Comparison of ENCODE assay signal across 8 cellular contexts in genomic region chr20:17895641-17896246, GRCh38.
A peak's percentile ranks its signal among the peaks of the same experiment; 100 is the strongest.
DNase-seq lines count a peak whose midpoint lies in the region; ATAC-seq and TF ChIP-seq lines count a peak whose summit lies in the region.

No MANE protein-coding gene starts in this region.

- H3K79me2 ChIP-seq in mammary epithelial cell (ENCODE audit: insufficient read depth, low read length), result no peaks in the 10 kb centered on the region

- dilution Hi-C loops in mammary epithelial cell (cut with HindIII; ENCODE audit: low sequenced_read_pairs), result no loop called here

- H3K4me1 Mint-ChIP-seq in memory B cell, result peaks cover 19% of the 10 kb centered on the region

- H3K27ac ChIP-seq in mammary epithelial cell (ENCODE audit: insufficient read depth, low read depth, low read length), result peak overlapping the region; percentile 61

- intact Hi-C loops in mammary epithelial cell (cut with micrococcal nuclease), result loop anchor here (2.0 to 5.0 kb wide), 4 partner anchors 45 to 1093 kb away; no protein-coding TSS in a partner anchor

- H3K27me3 Mint-ChIP-seq in memory B cell, result peaks cover 8% of the 10 kb centered on the region

- CTCF ChIA-PET in mammary epithelial cell (lab: Charles Lee; ENCODE audit: low non-redundant PET), result interaction anchor here (0.6 kb wide), 2 partner anchors 213 to 214 kb away, joined by 3 read pairs; no protein-coding TSS in a partner anchor

- BruUV-seq in mammary epithelial cell (replicated peaks; lab: Mats Ljungman, UMichigan), result no TSS peak

- 13% methylated on average over 14 of the region's 18 CpGs for WGBS in mammary epithelial cell (ENCODE audit: low coverage, missing lambda C conversion rate)

- H2AFZ ChIP-seq in mammary epithelial cell (ENCODE audit: low read depth, low read length), result peak overlapping the region; percentile 93

- peak overlapping the region; percentile 94 for H3K4me2 ChIP-seq in mammary epithelial cell (ENCODE audit: insufficient read depth, low read depth, low read length)

- peak overlapping the region; percentile 79 for H3K27ac Mint-ChIP-seq in memory B cell

- no peaks in the 10 kb centered on the region for H4K20me1 ChIP-seq in mammary epithelial cell (ENCODE audit: insufficient read depth, low read length)

- H3K4me3 ChIP-seq in MG63 (peak overlapping the region; percentile 18), mammary epithelial cell (replicated peaks in 1 of 3; ENCODE audit: insufficient read depth in 1 of 3, low read depth in 2 of 3, low read length in 3 of 3) (peak overlapping the region; percentile 37 to 50 (median 40))

- in situ Hi-C loops in mammary epithelial cell (cut with MboI; ENCODE audit: low sequenced_read_pairs in 2 of 2), result loop anchor here in 1 of 2 donors (25.0 kb wide), 1 partner anchor 208 kb away; the partner anchor contains the start of genes BANF2 and RRBP1

- H3K9me3 ChIP-seq in MG63, result no peaks in the 10 kb centered on the region
- H3K9me3 ChIP-seq in mammary epithelial cell (replicated peaks; ENCODE audit: insufficient read depth, low read length), result no peaks in the 10 kb centered on the region

- H3K36me3 ChIP-seq in MG63 (no peaks in the 10 kb centered on the region), mammary epithelial cell (ENCODE audit: insufficient read depth, low read length) (no peaks in the 10 kb centered on the region)

- H3K4me3 Mint-ChIP-seq in memory B cell, result peak overlapping the region; percentile 81

- peaks cover 34% of the 10 kb centered on the region for H3K4me1 ChIP-seq in mammary epithelial cell (ENCODE audit: insufficient read depth, low read length)

- DNase-seq in MG63 (peak; percentile 63), mammary epithelial cell (peak; percentile 73), memory B cell (ENCODE audit: low spot score in 2 of 2) (peak; percentile 32 to 37), NCI-H1105 treated with DMSO at 0.1 percent for 48 hours (lab: John Stamatoyannopoulos, UW) (no peak), ecto neural progenitor cell (ENCODE audit: low spot score) (no peak)
- peak; percentile 47 to 53 for DNase-seq in stimulated activated CD8-positive, alpha-beta memory T cell treated with anti-CD3 and anti-CD28 coated beads, Interleukin-15, amount 100 ng/mL, for 48 hours (ENCODE audit: low read depth in 2 of 2)
- no peak for DNase-seq in effector CD8-positive, alpha-beta T cell (lab: John Stamatoyannopoulos, UW)

- TF ChIP-seq CTCF in mammary epithelial cell (conservative IDR thresholded peaks at IDR 0.05 in 1 of 2, IDR thresholded peaks at IDR 0.05 in 1 of 2; ENCODE audit: extremely low read depth in 1 of 2, insufficient read depth in 1 of 2, low read depth in 1 of 2, low read length in 2 of 2), result no peak

- H3K36me3 Mint-ChIP-seq in memory B cell, result no peaks in the 10 kb centered on the region

- H3K9me3 Mint-ChIP-seq in memory B cell, result peaks cover 2% of the 10 kb centered on the region

- H3K9ac ChIP-seq in mammary epithelial cell (ENCODE audit: insufficient read depth, low read length), result peak overlapping the region; percentile 81

- no peaks in the 10 kb centered on the region for H3K27me3 ChIP-seq in MG63
- no peaks in the 10 kb centered on the region for H3K27me3 ChIP-seq in mammary epithelial cell (ENCODE audit: insufficient read depth, low read length)

- peak; percentile 43 for ATAC-seq in GM21381 (IDR thresholded peaks at IDR 0.05; ENCODE audit: unreplicated experiment)
- ATAC-seq in memory B cell (ENCODE audit: low read depth), result peak; percentile 93

Comparison
In these comparisons a context has a peak if more than half of its experiments do, and no peak if none do; other contexts are left out.
1. DNase-seq: peak in MG63 (single experiment), mammary epithelial cell (single experiment), memory B cell (2 of 2) and stimulated activated CD8-positive, alpha-beta memory T cell treated with anti-CD3 and anti-CD28 coated beads, Interleukin-15, amount 100 ng/mL, for 48 hours (2 of 2); none in effector CD8-positive, alpha-beta T cell (single experiment), NCI-H1105 treated with DMSO at 0.1 percent for 48 hours (single experiment) and ecto neural progenitor cell (single experiment).